ENCODE assay signal across 10 cellular contexts in genomic region chr1:42950146-42950480, GRCh38. TPM values are rescaled to one million over a fixed set of nuclear protein-coding genes. Genes with fewer than 3 reads are reported as not detected.
DNase-seq lines count a peak whose midpoint lies in the region; ATAC-seq and TF ChIP-seq lines count a peak whose summit lies in the region.
"Had no signal": no experiment of that assay in that cellular context is flagged by ENCODE, and none has a peak within 500 bp of the region (broad histone marks: within the 10 kb centered on the region; RNA-seq: fewer than 3 reads in every experiment).

No MANE protein-coding gene starts in this region.

- H3K36me3 ChIP-seq in left ventricle myocardium inferior = no peaks in the 10 kb centered on the region

- DNase-seq in left ventricle myocardium inferior (no peak), cardiac septum (ENCODE audit: low spot score) (no peak), immature natural killer cell (no peak), KG1 (lab: John Stamatoyannopoulos, UW) (no peak), NCI-H1417 (lab: John Stamatoyannopoulos, UW) (no peak)
- DNase-seq in activated T-helper 2 cell treated with anti-CD3 and anti-CD28 coated beads, Interferon-gamma antibody, Interleukin-2, Interleukin-4, amounts not matched to agents 10 μg/mL and 5 μg/mL and 100 μg/mL, durations not matched to agents 14 hours and 24 hours and 36 hours (ENCODE audit: low spot score) = no peak
- DNase-seq: effector memory CD4-positive, alpha-beta T cell; NCI-H345 had no signal

- H3K27me3 ChIP-seq in left ventricle myocardium inferior (ENCODE audit: low read depth) = no peaks in the 10 kb centered on the region

- intact Hi-C loops in left ventricle myocardium inferior (cut with micrococcal nuclease) (no loop called here), cardiac septum (cut with DNase I) (no loop called here)
- intact Hi-C loops in activated T-helper 2 cell treated with anti-CD3 and anti-CD28 coated beads, Interferon-gamma antibody, Interleukin-2, Interleukin-4, amounts not matched to agents 10 μg/mL and 5 μg/mL and 100 μg/mL, durations not matched to agents 14 hours and 24 hours and 36 hours (cut with micrococcal nuclease) = no loop called here

- peaks cover 85% of the 10 kb centered on the region for H3K36me3 Mint-ChIP-seq in activated T-helper 2 cell treated with anti-CD3 and anti-CD28 coated beads, Interferon-gamma antibody, Interleukin-2, Interleukin-4, amounts not matched to agents 10 μg/mL and 5 μg/mL and 100 μg/mL, durations not matched to agents 14 hours and 24 hours and 36 hours (ENCODE audit: low read depth)
- peaks cover 3 to 10% (median 4%) of the 10 kb centered on the region in 3 donors for H3K36me3 Mint-ChIP-seq in immature natural killer cell

- no peak for TF ChIP-seq CTCF in left ventricle myocardium inferior (IDR thresholded peaks at IDR 0.05; ENCODE audit: borderline replicate concordance)

- H3K27me3 Mint-ChIP-seq in activated T-helper 2 cell treated with anti-CD3 and anti-CD28 coated beads, Interferon-gamma antibody, Interleukin-2, Interleukin-4, amounts not matched to agents 10 μg/mL and 5 μg/mL and 100 μg/mL, durations not matched to agents 14 hours and 24 hours and 36 hours (ENCODE audit: low read depth) = no peaks in the 10 kb centered on the region
- peaks cover 0 to 17% (median 16%) of the 10 kb centered on the region in 3 donors for H3K27me3 Mint-ChIP-seq in immature natural killer cell (ENCODE audit: low read depth in 3 of 3)

- H3K4me1 ChIP-seq in left ventricle myocardium inferior = peaks cover 80% of the 10 kb centered on the region

- H3K4me1 Mint-ChIP-seq in activated T-helper 2 cell treated with anti-CD3 and anti-CD28 coated beads, Interferon-gamma antibody, Interleukin-2, Interleukin-4, amounts not matched to agents 10 μg/mL and 5 μg/mL and 100 μg/mL, durations not matched to agents 14 hours and 24 hours and 36 hours (ENCODE audit: low read depth) = peaks cover 81% of the 10 kb centered on the region
- peaks cover 99 to 100% of the 10 kb centered on the region in 2 donors for H3K4me1 Mint-ChIP-seq in immature natural killer cell

- H3K27ac Mint-ChIP-seq in activated T-helper 2 cell treated with anti-CD3 and anti-CD28 coated beads, Interferon-gamma antibody, Interleukin-2, Interleukin-4, amounts not matched to agents 10 μg/mL and 5 μg/mL and 100 μg/mL, durations not matched to agents 14 hours and 24 hours and 36 hours = peak overlapping the region; percentile 47
- peak overlapping the region; percentile 12 to 82 (median 68) for H3K27ac Mint-ChIP-seq in immature natural killer cell

- H3K9me3 Mint-ChIP-seq in activated T-helper 2 cell treated with anti-CD3 and anti-CD28 coated beads, Interferon-gamma antibody, Interleukin-2, Interleukin-4, amounts not matched to agents 10 μg/mL and 5 μg/mL and 100 μg/mL, durations not matched to agents 14 hours and 24 hours and 36 hours = no peaks in the 10 kb centered on the region
- H3K9me3 Mint-ChIP-seq in immature natural killer cell = peaks cover 0 to 1% (median 0%) of the 10 kb centered on the region in 6 donors

- H3K27ac ChIP-seq in left ventricle myocardium inferior (replicated peaks) = peak overlapping the region; percentile 86

- H3K4me3 Mint-ChIP-seq in activated T-helper 2 cell treated with anti-CD3 and anti-CD28 coated beads, Interferon-gamma antibody, Interleukin-2, Interleukin-4, amounts not matched to agents 10 μg/mL and 5 μg/mL and 100 μg/mL, durations not matched to agents 14 hours and 24 hours and 36 hours (ENCODE audit: low read depth) = peak overlapping the region; percentile 59
- H3K4me3 Mint-ChIP-seq in immature natural killer cell = peak overlapping the region; percentile 22 to 76 (median 63)

- no peak for ATAC-seq in HG02981 (IDR thresholded peaks at IDR 0.05; ENCODE audit: unreplicated experiment)
- ATAC-seq in GM18867 (IDR thresholded peaks at IDR 0.05; ENCODE audit: unreplicated experiment) = no peak

- no peak overlapping the region for H3K4me3 ChIP-seq in left ventricle myocardium inferior

- no peaks in the 10 kb centered on the region for H3K9me3 ChIP-seq in left ventricle myocardium inferior (replicated peaks)

RNA-seq across cellular contexts. Expression of gene SLC2A1, which starts 8.6 kb away (rescaled TPM):
- total RNA-seq in left ventricle myocardium inferior = 54.9 TPM
- total RNA-seq in cardiac septum = 31.9 TPM
- 143 and 155 TPM in 2 replicates for total RNA-seq in activated T-helper 2 cell treated with anti-CD3 and anti-CD28 coated beads, Interferon-gamma antibody, Interleukin-2, Interleukin-4, amounts not matched to agents 10 μg/mL and 5 μg/mL and 100 μg/mL, durations not matched to agents 14 hours and 24 hours and 36 hours
- 10 to 100 TPM; 39.1 to 55.0 (median 42.4) TPM for polyA plus RNA-seq in immature natural killer cell
